In the genomic region with DNA sequence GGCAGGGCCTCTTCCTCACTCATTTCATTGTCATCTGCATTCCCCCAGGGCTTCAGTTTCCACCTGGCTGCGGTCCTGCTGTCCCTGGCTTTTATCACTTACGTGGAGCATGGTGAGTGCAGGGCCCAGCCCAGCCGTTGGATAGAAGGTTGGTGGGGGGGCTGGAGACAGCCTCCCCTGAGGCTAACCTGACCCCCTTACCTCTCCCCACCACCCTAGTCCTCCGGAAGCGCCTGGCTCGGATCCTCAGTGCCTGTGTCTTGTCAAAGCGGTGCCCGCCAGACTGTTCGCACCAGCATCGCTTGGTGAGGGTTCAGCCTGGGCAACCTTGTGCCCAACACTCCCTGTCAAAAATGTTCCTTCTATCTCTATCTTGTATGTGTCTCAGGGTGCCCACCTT, we compare ENCODE assay signal across 29 cellular contexts.
"Had no signal": no experiment of that assay in that cellular context is flagged by ENCODE, and none has a peak within 500 bp of the region (broad histone marks: within the 10 kb centered on the region; RNA-seq: fewer than 3 reads in every experiment).

No MANE protein-coding gene starts in this region.

- DNase-seq: activated CD4-positive, alpha-beta T cell treated with anti-CD3 and anti-CD28 coated beads for 36 hours; activated CD8-positive, alpha-beta T cell treated with anti-CD3 and anti-CD28 coated beads, Interleukin-2, amount 10 ng/mL, durations not matched to agents 7 days and 5 days; activated naive CD4-positive, alpha-beta T cell treated with anti-CD3 and anti-CD28 coated beads, Interleukin-2, amount 50 U/mL, for 16 hours; activated naive CD8-positive, alpha-beta T cell treated with anti-CD3 and anti-CD28 coated beads for 36 hours; activated T-cell treated with anti-CD3 and anti-CD28 coated beads, Interleukin-2, amount 50 U/mL, for 24 hours; amniotic stem cell; brain microvascular endothelial cell; Karpas-422; KBM-7; NCI-H1048; NCI-H1105 treated with DMSO at 0.1 percent for 48 hours; NCI-H1436; NCI-H1694; NCI-H1930; NCI-H2081 treated with DMSO at 0.1 percent for 48 hours; NCI-H510A; NCI-H526; NCI-H748 treated with DMSO at 0.1 percent for 48 hours; NK-92 treated with Interleukin-12 subunit alpha and Interleukin-12 subunit beta, amount 100 ng/mL, for 24 hours; PC-9; SHP77 treated with DMSO at 0.1 percent for 48 hours; SK-N-SH had no signal

- H3K36me3 ChIP-seq: brain microvascular endothelial cell, SJSA1 had no signal

- H3K9me3 Mint-ChIP-seq: activated naive CD8-positive, alpha-beta T cell treated with anti-CD3 and anti-CD28 coated beads for 36 hours; activated T-cell treated with anti-CD3 and anti-CD28 coated beads, Interleukin-2, amount 50 U/mL, for 24 hours; central memory CD8-positive, alpha-beta T cell; IgD-negative memory B cell; T-helper 1 cell treated with Interleukin-12 subunit alpha and Interleukin-12 subunit beta and Interleukin-4 antibody, amounts not matched to agents 30 μg/mL and 1 μg/mL, for 36 hours; T-helper 2 cell treated with Interferon-gamma antibody and Interleukin-4, amounts not matched to agents 5 μg/mL and 100 μg/mL, for 36 hours; WTC11 had no signal

- H3K4me3 Mint-ChIP-seq: activated CD4-positive, alpha-beta T cell treated with anti-CD3 and anti-CD28 coated beads for 36 hours; activated CD8-positive, alpha-beta T cell treated with anti-CD3 and anti-CD28 coated beads, Interleukin-2, amount 10 ng/mL, durations not matched to agents 7 days and 5 days; activated naive CD8-positive, alpha-beta T cell treated with anti-CD3 and anti-CD28 coated beads for 36 hours; activated T-cell treated with anti-CD3 and anti-CD28 coated beads, Interleukin-2, amount 50 U/mL, for 24 hours; central memory CD8-positive, alpha-beta T cell; T-helper 1 cell treated with Interleukin-12 subunit alpha and Interleukin-12 subunit beta and Interleukin-4 antibody, amounts not matched to agents 30 μg/mL and 1 μg/mL, for 36 hours; T-helper 2 cell treated with Interferon-gamma antibody and Interleukin-4, amounts not matched to agents 5 μg/mL and 100 μg/mL, for 36 hours; WTC11 had no signal

- H3K36me3 Mint-ChIP-seq: IgD-negative memory B cell had no signal

- H3K27me3 ChIP-seq: brain microvascular endothelial cell, SJSA1 had no signal

- H3K9me3 ChIP-seq: SJSA1, SK-N-SH had no signal

- H3K27ac Mint-ChIP-seq: activated CD4-positive, alpha-beta T cell treated with anti-CD3 and anti-CD28 coated beads for 36 hours; activated T-cell treated with anti-CD3 and anti-CD28 coated beads, Interleukin-2, amount 50 U/mL, for 24 hours; WTC11 had no signal

- H3K4me1 ChIP-seq: SJSA1 had no signal

- H3K27me3 Mint-ChIP-seq: activated CD4-positive, alpha-beta T cell treated with anti-CD3 and anti-CD28 coated beads for 36 hours; activated naive CD8-positive, alpha-beta T cell treated with anti-CD3 and anti-CD28 coated beads for 36 hours; central memory CD8-positive, alpha-beta T cell had no signal

- H3K4me3 ChIP-seq: PC-9, SJSA1 had no signal

- ATAC-seq: activated CD4-positive, alpha-beta T cell treated with anti-CD3 and anti-CD28 coated beads for 36 hours; activated CD4-positive, CD25-positive, alpha-beta regulatory T cell treated with anti-CD3 and anti-CD28 coated beads, Interleukin-2, amount 50 U/mL, for 24 hours; activated CD8-positive, alpha-beta T cell treated with anti-CD3 and anti-CD28 coated beads, Interleukin-2, amount 10 ng/mL, durations not matched to agents 7 days and 5 days; WTC11 had no signal

- H3K27ac ChIP-seq: brain microvascular endothelial cell, PC-9, SJSA1 had no signal
